In genomic region chr1:151130837-151131586, GRCh38 we compare ENCODE assay signal across 8 cellular contexts. TPM values are rescaled to one million over a fixed set of nuclear protein-coding genes. Genes with fewer than 3 reads are reported as not detected.
DNase-seq lines count a peak whose midpoint lies in the region; ATAC-seq, FAIRE-seq and TF ChIP-seq lines count a peak whose summit lies in the region.

No MANE protein-coding gene starts in this region.

- H3K36me3 ChIP-seq in HepG2 (replicated peaks in 1 of 2; ENCODE audit: control insufficient read depth in 1 of 2, insufficient read depth in 2 of 2, low read length in 2 of 2), result no peaks in the 10 kb centered on the region

- FAIRE-seq in HepG2 (lab: Jason Lieb, UNC), result no peak

- no peak overlapping the region for H3K4me2 ChIP-seq in HepG2 (ENCODE audit: low read depth, low read length)

- WGBS in HepG2 (ENCODE audit: low lambda C conversion rate), result 88% methylated on average over 45 of the region's 48 CpGs

- H3K9ac ChIP-seq in HepG2 (ENCODE audit: insufficient read depth, low read depth, low read length), result no peak overlapping the region

- intact Hi-C loops in activated CD4-positive, alpha-beta T cell treated with anti-CD3 and anti-CD28 coated beads, Interleukin-2, amount 10 ng/mL, durations not matched to agents 24 days and 14 days (cut with micrococcal nuclease), result loop anchor here (2.0 kb wide), 2 partner anchors 16 to 26 kb away; partner anchors contain the start of genes SEMA6C and TNFAIP8L2
- intact Hi-C loops in dendritic cell treated with granulocyte-macrophage colony-stimulating factor and Interleukin-4, amounts not matched to agents 40 ng/mL and 50 ng/mL, for 4 days (cut with micrococcal nuclease), result no loop called here
- intact Hi-C loops in HepG2 (cut with micrococcal nuclease; ENCODE audit: unreplicated experiment), result no loop called here

- no peak for TF ChIP-seq RAD21 in HepG2 (CRISPR knock-in tag; IDR thresholded peaks at IDR 0.05)

- no peak for TF ChIP-seq POLR2A in HepG2 (IDR thresholded peaks at IDR 0.05; ENCODE audit: insufficient read depth in 1 of 2, low read depth in 2 of 2, low read length in 2 of 2)

- H3K27ac Mint-ChIP-seq in activated CD4-positive, alpha-beta T cell treated with anti-CD3 and anti-CD28 coated beads, Interleukin-2, amount 10 ng/mL, durations not matched to agents 24 days and 14 days, result peak overlapping the region; percentile 49
- H3K27ac Mint-ChIP-seq in dendritic cell treated with granulocyte-macrophage colony-stimulating factor and Interleukin-4, amounts not matched to agents 40 ng/mL and 50 ng/mL, for 4 days, result peak overlapping the region; percentile 71

- BruUV-seq in HepG2 (replicated peaks; lab: Mats Ljungman, UMichigan), result no TSS peak

- peaks cover 7% of the 10 kb centered on the region for H3K27me3 Mint-ChIP-seq in activated CD4-positive, alpha-beta T cell treated with anti-CD3 and anti-CD28 coated beads, Interleukin-2, amount 10 ng/mL, durations not matched to agents 24 days and 14 days
- peaks cover 18% of the 10 kb centered on the region for H3K27me3 Mint-ChIP-seq in dendritic cell treated with granulocyte-macrophage colony-stimulating factor and Interleukin-4, amounts not matched to agents 40 ng/mL and 50 ng/mL, for 4 days

- no peak overlapping the region for H2AFZ ChIP-seq in HepG2 (ENCODE audit: low read length)

- no peaks in the 10 kb centered on the region for H3K79me2 ChIP-seq in HepG2 (ENCODE audit: insufficient read depth, low read length)

- no peak overlapping the region for H3K27ac ChIP-seq in HepG2 (ENCODE audit: extremely low read length, insufficient read depth, low read length)

- DNase-seq in DMS153 (lab: John Stamatoyannopoulos, UW), result peak; percentile 96
- DNase-seq in activated CD4-positive, alpha-beta T cell treated with anti-CD3 and anti-CD28 coated beads, Interleukin-2, amount 10 ng/mL, durations not matched to agents 24 days and 14 days, result peak; percentile 91
- no peak for DNase-seq in HepG2 (ENCODE audit: low spot score)
- peak; percentile 91 for DNase-seq in stimulated activated CD4-positive, alpha-beta T cell treated with anti-CD3 and anti-CD28 coated beads, Interleukin-1b, Interleukin-23, amount 100 ng/mL, for 48 hours
- no peak for DNase-seq in COR-L47 (lab: John Stamatoyannopoulos, UW)

- H3K36me3 Mint-ChIP-seq in activated CD4-positive, alpha-beta T cell treated with anti-CD3 and anti-CD28 coated beads, Interleukin-2, amount 10 ng/mL, durations not matched to agents 24 days and 14 days (ENCODE audit: low read depth), result peaks cover 2% of the 10 kb centered on the region
- no peaks in the 10 kb centered on the region for H3K36me3 Mint-ChIP-seq in dendritic cell treated with granulocyte-macrophage colony-stimulating factor and Interleukin-4, amounts not matched to agents 40 ng/mL and 50 ng/mL, for 4 days (ENCODE audit: low read depth)

- peaks cover 6% of the 10 kb centered on the region for H3K4me1 Mint-ChIP-seq in activated CD4-positive, alpha-beta T cell treated with anti-CD3 and anti-CD28 coated beads, Interleukin-2, amount 10 ng/mL, durations not matched to agents 24 days and 14 days
- peaks cover 14% of the 10 kb centered on the region for H3K4me1 Mint-ChIP-seq in dendritic cell treated with granulocyte-macrophage colony-stimulating factor and Interleukin-4, amounts not matched to agents 40 ng/mL and 50 ng/mL, for 4 days (ENCODE audit: low read depth)

- H4K20me1 ChIP-seq in HepG2 (ENCODE audit: insufficient read depth, low read length), result no peaks in the 10 kb centered on the region

- no peaks in the 10 kb centered on the region for H3K9me3 ChIP-seq in HepG2 (ENCODE audit: low read length)

- in situ Hi-C loops in HepG2 (cut with HindIII; ENCODE audit: extremely low pct_ligation_motif_present, low pct_unique_long_range_greater_than_20kb), result no loop called here

- no peaks in the 10 kb centered on the region for H3K27me3 ChIP-seq in HepG2 (ENCODE audit: control insufficient read depth in 1 of 2, insufficient read depth in 2 of 2, low read length in 2 of 2)

- H3K4me3 Mint-ChIP-seq in activated CD4-positive, alpha-beta T cell treated with anti-CD3 and anti-CD28 coated beads, Interleukin-2, amount 10 ng/mL, durations not matched to agents 24 days and 14 days, result peak overlapping the region; percentile 70
- peak overlapping the region; percentile 74 for H3K4me3 Mint-ChIP-seq in dendritic cell treated with granulocyte-macrophage colony-stimulating factor and Interleukin-4, amounts not matched to agents 40 ng/mL and 50 ng/mL, for 4 days

- ATAC-seq in HG02642 (IDR thresholded peaks at IDR 0.05; ENCODE audit: poor library complexity, unreplicated experiment) (peak; percentile 85), HepG2 (no peak), GM19328 (IDR thresholded peaks at IDR 0.05; ENCODE audit: unreplicated experiment) (no peak)

- peaks cover 6% of the 10 kb centered on the region; the same call in 1 of the 2 replicates for H3K4me1 ChIP-seq in HepG2 (ENCODE audit: insufficient read depth, low read length)

- H3K9me3 Mint-ChIP-seq in activated CD4-positive, alpha-beta T cell treated with anti-CD3 and anti-CD28 coated beads, Interleukin-2, amount 10 ng/mL, durations not matched to agents 24 days and 14 days, result no peaks in the 10 kb centered on the region
- no peaks in the 10 kb centered on the region for H3K9me3 Mint-ChIP-seq in dendritic cell treated with granulocyte-macrophage colony-stimulating factor and Interleukin-4, amounts not matched to agents 40 ng/mL and 50 ng/mL, for 4 days

- TF ChIP-seq EP300 in HepG2 (IDR thresholded peaks at IDR 0.05; ENCODE audit: low read depth in 2 of 2, low read length in 2 of 2) (no peak), HepG2 (CRISPR knock-in tag; IDR thresholded peaks at IDR 0.05; ENCODE audit: borderline replicate concordance) (no peak)

- CTCF ChIA-PET in HepG2 (lab: Yijun Ruan, JAX; ENCODE audit: low intra/inter-chr PET ratio, low total read pairs), result no interaction called here

- no peak for TF ChIP-seq CTCF in HepG2 (CRISPR knock-in tag; IDR thresholded peaks at IDR 0.05)

- POLR2A ChIA-PET in HepG2 (lab: Yijun Ruan, JAX), result no interaction called here

- no peak overlapping the region for H3K4me3 ChIP-seq in HepG2 (replicated peaks in 1 of 3; ENCODE audit: insufficient read depth in 1 of 3, low read depth in 2 of 3, low read length in 3 of 3)

RNA-seq across cellular contexts. Expression of gene SEMA6C, which starts 15.4 kb away (rescaled TPM):
- 2.3 and 2.5 TPM in 2 replicates for total RNA-seq in activated CD4-positive, alpha-beta T cell treated with anti-CD3 and anti-CD28 coated beads, Interleukin-2, amount 10 ng/mL, durations not matched to agents 24 days and 14 days
- total RNA-seq in HepG2 (2016; rRNA removed; fragmentation: Illumina TruSeq; extraction: Trizol), result 0.80 and 1.4 TPM in 2 replicates
- total RNA-seq in HepG2 (2016; cell fraction: cytosol; rRNA removed; fragmentation: Illumina TruSeq; extraction: Trizol; ENCODE audit: low read depth), result 0.18 and 0.91 TPM in 2 replicates
- total RNA-seq in HepG2 (2016; cell fraction: insoluble cytoplasmic fraction; rRNA removed; fragmentation: Illumina TruSeq; extraction: Trizol), result 0.36 and 1.7 TPM in 2 replicates
- 0.90 and 1.2 TPM in 2 replicates for total RNA-seq in HepG2 (2016; cell fraction: membrane; rRNA removed; fragmentation: Illumina TruSeq; extraction: Trizol)
- total RNA-seq in HepG2 (2016; cell fraction: nucleus; rRNA removed; fragmentation: Illumina TruSeq; extraction: Trizol), result 1.4 and 2.4 TPM in 2 replicates
- 2.9 and 4.2 TPM in 2 replicates for polyA plus RNA-seq in HepG2 (2011; rRNA removed)
- polyA plus RNA-seq in HepG2 (2011; cell fraction: cytosol; rRNA removed), result 2.1 and 2.4 TPM in 2 replicates
- 26.7 and 30.1 TPM in 2 replicates for polyA plus RNA-seq in HepG2 (2011; cell fraction: nucleus; rRNA removed)
- polyA plus RNA-seq in HepG2 (2012), result 3.9 and 7.8 TPM in 2 replicates
- 0.38 and 0.52 TPM in 2 replicates for polyA plus RNA-seq in HepG2 (2016; cell fraction: cytosol; fragmentation: Illumina TruSeq; extraction: Trizol; ENCODE audit: low read depth)
- 0.48 and 0.49 TPM in 2 replicates for polyA plus RNA-seq in HepG2 (2016; cell fraction: insoluble cytoplasmic fraction; fragmentation: Illumina TruSeq; extraction: Trizol; ENCODE audit: low read depth)
- polyA plus RNA-seq in HepG2 (2016; cell fraction: membrane; fragmentation: Illumina TruSeq; extraction: Trizol; ENCODE audit: low read depth), result 0.21 and 0.29 TPM in 2 replicates
- polyA plus RNA-seq in HepG2 (2016; cell fraction: nucleus; fragmentation: Illumina TruSeq; extraction: Trizol; ENCODE audit: insufficient read depth, low read depth), result 9.7 and 11.7 TPM in 2 replicates
- 5.1 and 8.8 TPM in 2 replicates for polyA minus RNA-seq in HepG2 (2011; rRNA and poly(A)+ RNA removed; ENCODE audit: low replicate concordance)
- 2.0 and 2.4 TPM in 2 replicates for polyA minus RNA-seq in HepG2 (2011; cell fraction: cytosol; rRNA and poly(A)+ RNA removed)
- 6.8 and 8.5 TPM in 2 replicates for polyA minus RNA-seq in HepG2 (2011; cell fraction: nucleus; rRNA and poly(A)+ RNA removed)

RNA-seq across cellular contexts. Expression of gene TNFAIP8L2, which starts 25.4 kb away (rescaled TPM):
- 29.4 and 32.5 TPM in 2 replicates for total RNA-seq in activated CD4-positive, alpha-beta T cell treated with anti-CD3 and anti-CD28 coated beads, Interleukin-2, amount 10 ng/mL, durations not matched to agents 24 days and 14 days
- not detected in 2 replicates for total RNA-seq in HepG2 (2016; rRNA removed; fragmentation: Illumina TruSeq; extraction: Trizol)
- not detected in 2 replicates for total RNA-seq in HepG2 (2016; cell fraction: cytosol; rRNA removed; fragmentation: Illumina TruSeq; extraction: Trizol; ENCODE audit: low read depth)
- not detected in 2 replicates for total RNA-seq in HepG2 (2016; cell fraction: insoluble cytoplasmic fraction; rRNA removed; fragmentation: Illumina TruSeq; extraction: Trizol)
- not detected in 2 replicates for total RNA-seq in HepG2 (2016; cell fraction: membrane; rRNA removed; fragmentation: Illumina TruSeq; extraction: Trizol)
- not detected in 2 replicates for total RNA-seq in HepG2 (2016; cell fraction: nucleus; rRNA removed; fragmentation: Illumina TruSeq; extraction: Trizol)
- not detected in 2 replicates for polyA plus RNA-seq in HepG2 (2011; rRNA removed)
- polyA plus RNA-seq in HepG2 (2011; cell fraction: cytosol; rRNA removed), result not detected in 2 replicates
- not detected in 2 replicates for polyA plus RNA-seq in HepG2 (2011; cell fraction: nucleus; rRNA removed)
- 0.12 and 0.27 TPM in 2 replicates for polyA plus RNA-seq in HepG2 (2012)
- polyA plus RNA-seq in HepG2 (2016; cell fraction: cytosol; fragmentation: Illumina TruSeq; extraction: Trizol; ENCODE audit: low read depth), result not detected in 2 replicates
- polyA plus RNA-seq in HepG2 (2016; cell fraction: insoluble cytoplasmic fraction; fragmentation: Illumina TruSeq; extraction: Trizol; ENCODE audit: low read depth), result not detected in 2 replicates
- polyA plus RNA-seq in HepG2 (2016; cell fraction: membrane; fragmentation: Illumina TruSeq; extraction: Trizol; ENCODE audit: low read depth), result not detected in 2 replicates
- polyA plus RNA-seq in HepG2 (2016; cell fraction: nucleus; fragmentation: Illumina TruSeq; extraction: Trizol; ENCODE audit: insufficient read depth, low read depth), result not detected in 2 replicates
- not detected in 2 replicates for polyA minus RNA-seq in HepG2 (2011; rRNA and poly(A)+ RNA removed; ENCODE audit: low replicate concordance)
- not detected in 2 replicates for polyA minus RNA-seq in HepG2 (2011; cell fraction: cytosol; rRNA and poly(A)+ RNA removed)
- not detected in 2 replicates for polyA minus RNA-seq in HepG2 (2011; cell fraction: nucleus; rRNA and poly(A)+ RNA removed)

RNA-seq across cellular contexts. Expression of gene LYSMD1, which starts 34.7 kb away (rescaled TPM):
- 4.7 and 5.2 TPM in 2 replicates for total RNA-seq in activated CD4-positive, alpha-beta T cell treated with anti-CD3 and anti-CD28 coated beads, Interleukin-2, amount 10 ng/mL, durations not matched to agents 24 days and 14 days
- 3.8 TPM in 2 replicates for total RNA-seq in HepG2 (2016; rRNA removed; fragmentation: Illumina TruSeq; extraction: Trizol)
- 0.97 and 1.5 TPM in 2 replicates for total RNA-seq in HepG2 (2016; cell fraction: cytosol; rRNA removed; fragmentation: Illumina TruSeq; extraction: Trizol; ENCODE audit: low read depth)
- 4.2 and 4.6 TPM in 2 replicates for total RNA-seq in HepG2 (2016; cell fraction: insoluble cytoplasmic fraction; rRNA removed; fragmentation: Illumina TruSeq; extraction: Trizol)
- total RNA-seq in HepG2 (2016; cell fraction: membrane; rRNA removed; fragmentation: Illumina TruSeq; extraction: Trizol), result 2.6 and 2.8 TPM in 2 replicates
- total RNA-seq in HepG2 (2016; cell fraction: nucleus; rRNA removed; fragmentation: Illumina TruSeq; extraction: Trizol), result 1.9 and 3.5 TPM in 2 replicates
- polyA plus RNA-seq in HepG2 (2011; rRNA removed), result 4.6 and 4.8 TPM in 2 replicates
- polyA plus RNA-seq in HepG2 (2011; cell fraction: cytosol; rRNA removed), result 4.2 and 4.4 TPM in 2 replicates
- 4.2 and 5.0 TPM in 2 replicates for polyA plus RNA-seq in HepG2 (2011; cell fraction: nucleus; rRNA removed)
- polyA plus RNA-seq in HepG2 (2012), result 4.3 and 6.0 TPM in 2 replicates
- 0.29 and 0.60 TPM in 2 replicates for polyA plus RNA-seq in HepG2 (2016; cell fraction: cytosol; fragmentation: Illumina TruSeq; extraction: Trizol; ENCODE audit: low read depth)
- polyA plus RNA-seq in HepG2 (2016; cell fraction: insoluble cytoplasmic fraction; fragmentation: Illumina TruSeq; extraction: Trizol; ENCODE audit: low read depth), result 4.1 and 6.6 TPM in 2 replicates
- 1.2 and 1.4 TPM in 2 replicates for polyA plus RNA-seq in HepG2 (2016; cell fraction: membrane; fragmentation: Illumina TruSeq; extraction: Trizol; ENCODE audit: low read depth)
- polyA plus RNA-seq in HepG2 (2016; cell fraction: nucleus; fragmentation: Illumina TruSeq; extraction: Trizol; ENCODE audit: insufficient read depth, low read depth), result 3.3 and 4.5 TPM in 2 replicates
- 6.4 and 8.2 TPM in 2 replicates for polyA minus RNA-seq in HepG2 (2011; rRNA and poly(A)+ RNA removed; ENCODE audit: low replicate concordance)
- 4.5 and 7.3 TPM in 2 replicates for polyA minus RNA-seq in HepG2 (2011; cell fraction: cytosol; rRNA and poly(A)+ RNA removed)
- polyA minus RNA-seq in HepG2 (2011; cell fraction: nucleus; rRNA and poly(A)+ RNA removed), result 8.2 and 9.5 TPM in 2 replicates

RNA-seq across cellular contexts. Expression of gene SCNM1, which starts 34.9 kb away (rescaled TPM):
- 96.7 and 100 TPM in 2 replicates for total RNA-seq in activated CD4-positive, alpha-beta T cell treated with anti-CD3 and anti-CD28 coated beads, Interleukin-2, amount 10 ng/mL, durations not matched to agents 24 days and 14 days
- 31.5 and 32.5 TPM in 2 replicates for total RNA-seq in HepG2 (2016; rRNA removed; fragmentation: Illumina TruSeq; extraction: Trizol)
- 23.8 and 23.9 TPM in 2 replicates for total RNA-seq in HepG2 (2016; cell fraction: cytosol; rRNA removed; fragmentation: Illumina TruSeq; extraction: Trizol; ENCODE audit: low read depth)
- total RNA-seq in HepG2 (2016; cell fraction: insoluble cytoplasmic fraction; rRNA removed; fragmentation: Illumina TruSeq; extraction: Trizol), result 31.6 and 33.4 TPM in 2 replicates
- 17.9 and 18.4 TPM in 2 replicates for total RNA-seq in HepG2 (2016; cell fraction: membrane; rRNA removed; fragmentation: Illumina TruSeq; extraction: Trizol)
- total RNA-seq in HepG2 (2016; cell fraction: nucleus; rRNA removed; fragmentation: Illumina TruSeq; extraction: Trizol), result 15.4 and 17.5 TPM in 2 replicates
- polyA plus RNA-seq in HepG2 (2011; rRNA removed), result 16.3 and 17.5 TPM in 2 replicates
- 9.5 and 10.7 TPM in 2 replicates for polyA plus RNA-seq in HepG2 (2011; cell fraction: cytosol; rRNA removed)
- 19.4 and 25.2 TPM in 2 replicates for polyA plus RNA-seq in HepG2 (2011; cell fraction: nucleus; rRNA removed)
- 20.2 and 21.0 TPM in 2 replicates for polyA plus RNA-seq in HepG2 (2012)
- polyA plus RNA-seq in HepG2 (2016; cell fraction: cytosol; fragmentation: Illumina TruSeq; extraction: Trizol; ENCODE audit: low read depth), result 20.0 and 20.1 TPM in 2 replicates
- polyA plus RNA-seq in HepG2 (2016; cell fraction: insoluble cytoplasmic fraction; fragmentation: Illumina TruSeq; extraction: Trizol; ENCODE audit: low read depth), result 32.9 and 37.1 TPM in 2 replicates
- polyA plus RNA-seq in HepG2 (2016; cell fraction: membrane; fragmentation: Illumina TruSeq; extraction: Trizol; ENCODE audit: low read depth), result 16.4 and 19.5 TPM in 2 replicates
- 33.6 and 40.3 TPM in 2 replicates for polyA plus RNA-seq in HepG2 (2016; cell fraction: nucleus; fragmentation: Illumina TruSeq; extraction: Trizol; ENCODE audit: insufficient read depth, low read depth)
- 5.6 and 16.1 TPM in 2 replicates for polyA minus RNA-seq in HepG2 (2011; rRNA and poly(A)+ RNA removed; ENCODE audit: low replicate concordance)
- polyA minus RNA-seq in HepG2 (2011; cell fraction: cytosol; rRNA and poly(A)+ RNA removed), result 3.4 and 5.4 TPM in 2 replicates
- polyA minus RNA-seq in HepG2 (2011; cell fraction: nucleus; rRNA and poly(A)+ RNA removed), result 5.4 and 8.8 TPM in 2 replicates

RNA-seq across cellular contexts. Expression of gene TMOD4, which starts 44.8 kb away (rescaled TPM):
- 1.3 and 1.8 TPM in 2 replicates for total RNA-seq in activated CD4-positive, alpha-beta T cell treated with anti-CD3 and anti-CD28 coated beads, Interleukin-2, amount 10 ng/mL, durations not matched to agents 24 days and 14 days
- total RNA-seq in HepG2 (2016; rRNA removed; fragmentation: Illumina TruSeq; extraction: Trizol), result not detected in 2 replicates
- total RNA-seq in HepG2 (2016; cell fraction: cytosol; rRNA removed; fragmentation: Illumina TruSeq; extraction: Trizol; ENCODE audit: low read depth), result 0.62 TPM in 1 of 2 replicates, not detected in the other
- 0.39 TPM in 1 of 2 replicates, not detected in the other for total RNA-seq in HepG2 (2016; cell fraction: insoluble cytoplasmic fraction; rRNA removed; fragmentation: Illumina TruSeq; extraction: Trizol)
- total RNA-seq in HepG2 (2016; cell fraction: membrane; rRNA removed; fragmentation: Illumina TruSeq; extraction: Trizol), result not detected in 2 replicates
- total RNA-seq in HepG2 (2016; cell fraction: nucleus; rRNA removed; fragmentation: Illumina TruSeq; extraction: Trizol), result not detected in 2 replicates
- polyA plus RNA-seq in HepG2 (2011; rRNA removed), result 0.61 and 0.66 TPM in 2 replicates
- 0.09 and 0.12 TPM in 2 replicates for polyA plus RNA-seq in HepG2 (2011; cell fraction: cytosol; rRNA removed)
- 0.37 TPM in 1 of 2 replicates, not detected in the other for polyA plus RNA-seq in HepG2 (2011; cell fraction: nucleus; rRNA removed)
- 0.31 TPM in 1 of 2 replicates, not detected in the other for polyA plus RNA-seq in HepG2 (2012)
- polyA plus RNA-seq in HepG2 (2016; cell fraction: cytosol; fragmentation: Illumina TruSeq; extraction: Trizol; ENCODE audit: low read depth), result not detected in 2 replicates
- polyA plus RNA-seq in HepG2 (2016; cell fraction: insoluble cytoplasmic fraction; fragmentation: Illumina TruSeq; extraction: Trizol; ENCODE audit: low read depth), result not detected in 2 replicates
- polyA plus RNA-seq in HepG2 (2016; cell fraction: membrane; fragmentation: Illumina TruSeq; extraction: Trizol; ENCODE audit: low read depth), result not detected in 2 replicates
- not detected in 2 replicates for polyA plus RNA-seq in HepG2 (2016; cell fraction: nucleus; fragmentation: Illumina TruSeq; extraction: Trizol; ENCODE audit: insufficient read depth, low read depth)
- polyA minus RNA-seq in HepG2 (2011; rRNA and poly(A)+ RNA removed; ENCODE audit: low replicate concordance), result not detected in 2 replicates
- polyA minus RNA-seq in HepG2 (2011; cell fraction: cytosol; rRNA and poly(A)+ RNA removed), result not detected in 2 replicates
- not detected in 2 replicates for polyA minus RNA-seq in HepG2 (2011; cell fraction: nucleus; rRNA and poly(A)+ RNA removed)

Comparison
In these comparisons a context has a peak if more than half of its experiments do, and no peak if none do; other contexts are left out.
1. DNase-seq: peak in DMS153 (single experiment), activated CD4-positive, alpha-beta T cell treated with anti-CD3 and anti-CD28 coated beads, Interleukin-2, amount 10 ng/mL, durations not matched to agents 24 days and 14 days (single experiment) and stimulated activated CD4-positive, alpha-beta T cell treated with anti-CD3 and anti-CD28 coated beads, Interleukin-1b, Interleukin-23, amount 100 ng/mL, for 48 hours (single experiment); none in HepG2 (single experiment) and COR-L47 (single experiment).
2. RNA of gene TNFAIP8L2, which starts 25.4 kb away (total RNA-seq): 29.4 to 32.5 TPM in activated CD4-positive, alpha-beta T cell treated with anti-CD3 and anti-CD28 coated beads, Interleukin-2, amount 10 ng/mL, durations not matched to agents 24 days and 14 days; not detected in HepG2; every median in the first group is over 10 times any median in the second.